Comparison of ENCODE assay signal across 1 cellular context in genomic region chr12:12562585-12563245, GRCh38.
TF ChIP-seq lines count a peak whose summit lies in the region.

TSS of gene DUSP16 (minus strand) at chr12:12562863. CDS start at chr12:12521098, 41,765 bp downstream.

TF ChIP-seq in HEK293, 187 proteins besides CTCF, POLR2A, EP300 and RAD21 (continued from another document and continues in another):
- TF ChIP-seq ZNF449 (tag by site-specific recombination; IDR thresholded peaks at IDR 0.05): no peak
- TF ChIP-seq PBX3 (CRISPR knock-in tag; IDR thresholded peaks at IDR 0.05): no peak
- TF ChIP-seq PRDM2 (tag by site-specific recombination; IDR thresholded peaks at IDR 0.05; ENCODE audit: borderline replicate concordance): no peak
- TF ChIP-seq ZBTB11 (tag by site-specific recombination; conservative IDR thresholded peaks at IDR 0.05; ENCODE audit: low read depth): peak; percentile 42
- no peak for TF ChIP-seq ZNF510 (tag by site-specific recombination; IDR thresholded peaks at IDR 0.05; ENCODE audit: insufficient replicate concordance)
- no peak for TF ChIP-seq ZFP69B (tag by site-specific recombination; IDR thresholded peaks at IDR 0.05)
- peak; percentile 45; the same call in 1 of the 2 replicates for TF ChIP-seq KLF9 (tag by site-specific recombination; IDR thresholded peaks at IDR 0.05; ENCODE audit: low read depth)
- TF ChIP-seq HOXA7 (CRISPR knock-in tag; IDR thresholded peaks at IDR 0.05; ENCODE audit: borderline replicate concordance): no peak
- TF ChIP-seq ZNF658 (tag by site-specific recombination; IDR thresholded peaks at IDR 0.05): no peak
- no peak for TF ChIP-seq ZNF623 (tag by site-specific recombination; IDR thresholded peaks at IDR 0.05)
- TF ChIP-seq ZNF292 (tag by site-specific recombination; IDR thresholded peaks at IDR 0.05; ENCODE audit: borderline replicate concordance, low read depth): no peak
- no peak for TF ChIP-seq ZNF280D (tag by site-specific recombination; IDR thresholded peaks at IDR 0.05)
- no peak for TF ChIP-seq ZNF211 (tag by site-specific recombination; IDR thresholded peaks at IDR 0.05; ENCODE audit: low read depth)
- peak; percentile 84 for TF ChIP-seq ZBTB26 (tag by site-specific recombination; optimal IDR thresholded peaks at IDR 0.05)
- no peak for TF ChIP-seq ZNF138 (tag by site-specific recombination; IDR thresholded peaks at IDR 0.05; ENCODE audit: borderline replicate concordance)
- no peak for TF ChIP-seq ZBTB6 (tag by site-specific recombination; IDR thresholded peaks at IDR 0.05)
- peak; percentile 62 for TF ChIP-seq ZBTB17 (tag by site-specific recombination; IDR thresholded peaks at IDR 0.05)
- no peak for TF ChIP-seq ZNF354C (tag by site-specific recombination; IDR thresholded peaks at IDR 0.05; ENCODE audit: borderline replicate concordance, low read depth)
- TF ChIP-seq ZNF624 (tag by site-specific recombination; IDR thresholded peaks at IDR 0.05): no peak
- peak; percentile 78 for TF ChIP-seq SP3 (tag by site-specific recombination; IDR thresholded peaks at IDR 0.05)
- no peak for TF ChIP-seq ZNF10 (tag by site-specific recombination; IDR thresholded peaks at IDR 0.05)
- peak; percentile 82 for TF ChIP-seq IKZF3 (tag by site-specific recombination; IDR thresholded peaks at IDR 0.05)
- peak; percentile 50; the same call in 1 of the 2 replicates for TF ChIP-seq ZXDB (tag by site-specific recombination; IDR thresholded peaks at IDR 0.05)
- TF ChIP-seq ZNF785 (tag by site-specific recombination; IDR thresholded peaks at IDR 0.05): no peak
- no peak for TF ChIP-seq YY2 (tag by site-specific recombination; IDR thresholded peaks at IDR 0.05)
- TF ChIP-seq BCL6B (tag by site-specific recombination; IDR thresholded peaks at IDR 0.05): no peak
- peak; percentile 57; the same call in 1 of the 2 replicates for TF ChIP-seq ZBTB20 (tag by site-specific recombination; IDR thresholded peaks at IDR 0.05)
- peak; percentile 79 for TF ChIP-seq ZSCAN30 (tag by site-specific recombination; IDR thresholded peaks at IDR 0.05)
- TF ChIP-seq SCRT2 (tag by site-specific recombination; IDR thresholded peaks at IDR 0.05): peak; percentile 88
- peak; percentile 72 for TF ChIP-seq GLIS1 (tag by site-specific recombination; IDR thresholded peaks at IDR 0.05)
- 0 out of 2 replicates have a peak, but pooled peaks have one; percentile 16 for TF ChIP-seq ZIC2 (tag by site-specific recombination; IDR thresholded peaks at IDR 0.05)
- no peak for TF ChIP-seq MYNN (tag by site-specific recombination; IDR thresholded peaks at IDR 0.05; ENCODE audit: borderline replicate concordance)
- no peak for TF ChIP-seq HOXD13 (CRISPR knock-in tag; IDR thresholded peaks at IDR 0.05; ENCODE audit: borderline replicate concordance)
- TF ChIP-seq ZNF24 (tag by site-specific recombination; IDR thresholded peaks at IDR 0.05): no peak
- no peak for TF ChIP-seq ZNF155 (tag by site-specific recombination; IDR thresholded peaks at IDR 0.05)
- TF ChIP-seq ELK4 (IDR thresholded peaks at IDR 0.05; ENCODE audit: borderline replicate concordance, low read depth, low read length): no peak
- TF ChIP-seq KLF7 (tag by site-specific recombination; IDR thresholded peaks at IDR 0.05; ENCODE audit: borderline replicate concordance): no peak
- no peak for TF ChIP-seq ZNF548 (tag by site-specific recombination; IDR thresholded peaks at IDR 0.05)
- no peak for TF ChIP-seq OVOL3 (tag by site-specific recombination; IDR thresholded peaks at IDR 0.05)
- no peak for TF ChIP-seq ZNF416 (tag by site-specific recombination; IDR thresholded peaks at IDR 0.05)
- TF ChIP-seq ZNF311 (tag by site-specific recombination; IDR thresholded peaks at IDR 0.05; ENCODE audit: borderline replicate concordance): no peak
- no peak for TF ChIP-seq SETDB1 (IDR thresholded peaks at IDR 0.05; ENCODE audit: insufficient read length, low read length)
- TF ChIP-seq ZNF266 (tag by site-specific recombination; IDR thresholded peaks at IDR 0.05; ENCODE audit: low read depth): no peak
